8 cellular contexts compared by ENCODE assay signal in the genomic region with DNA sequence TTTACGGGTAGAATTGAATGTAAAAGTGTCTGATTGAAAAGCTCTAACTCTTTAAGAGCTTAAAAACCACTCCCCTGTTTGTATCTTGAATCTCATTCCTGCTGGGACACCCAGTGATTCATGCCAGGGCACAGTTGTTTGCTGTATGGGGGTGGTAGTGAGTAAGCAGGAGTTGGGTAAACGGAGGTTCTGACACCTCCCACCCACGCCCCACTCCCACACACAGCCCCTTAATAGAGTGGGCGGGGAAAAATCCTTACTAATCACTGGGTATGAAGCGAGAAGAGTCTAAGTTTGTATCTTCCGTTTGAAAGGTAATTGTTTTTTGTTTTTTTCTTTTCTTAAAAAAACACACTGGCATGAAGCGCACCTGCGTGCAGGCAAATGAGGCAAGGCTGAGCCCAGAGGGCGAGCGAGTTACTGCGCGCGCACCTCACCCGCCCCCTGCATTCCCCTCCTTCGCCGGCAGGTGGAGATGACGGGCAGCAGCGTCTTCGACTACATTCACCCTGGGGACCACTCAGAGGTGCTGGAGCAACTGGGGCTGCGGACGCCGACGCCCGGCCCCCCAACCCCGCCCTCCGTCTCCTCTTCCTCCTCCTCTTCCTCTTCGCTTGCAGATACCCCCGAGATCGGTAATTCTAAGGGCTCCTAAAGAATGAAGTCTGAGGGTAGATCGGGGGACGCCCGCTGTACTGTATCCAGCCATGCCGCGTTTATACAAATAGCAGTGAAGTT. TPM values are rescaled to one million over a fixed set of nuclear protein-coding genes. Genes with fewer than 3 reads are reported as not detected.
DNase-seq lines count a peak whose midpoint lies in the region; ATAC-seq, FAIRE-seq and TF ChIP-seq lines count a peak whose summit lies in the region.

No MANE protein-coding gene starts in this region.

- peak overlapping the region; percentile 37 to 55 for H3K4me3 ChIP-seq in cardiac fibroblast (replicated peaks in 1 of 2; ENCODE audit: low read depth in 2 of 2, low read length in 2 of 2)

- POLR2A ChIA-PET in activated B cell treated with CpG ODN at 0.5 μM for 24 hours (lab: Charles Lee): interaction anchor here (0.6 to 1.4 kb wide), 7 partner anchors 9 to 98 kb away, joined by 3 to 14 read pairs (median 5); partner anchors contain the start of genes TMEM160 and ZC3H4

- peaks cover 9% of the 10 kb centered on the region for H3K27me3 Mint-ChIP-seq in activated B cell treated with CpG ODN at 0.5 μM for 24 hours

- no peaks in the 10 kb centered on the region for H3K9me3 Mint-ChIP-seq in activated B cell treated with CpG ODN at 0.5 μM for 24 hours

- CTCF ChIA-PET in activated B cell treated with CpG ODN at 0.5 μM for 24 hours (lab: Charles Lee): interaction anchor here (0.6 to 3.0 kb wide), 10 partner anchors 22 to 180 kb away, joined by 3 to 17 read pairs (median 6); partner anchors contain the start of gene ZC3H4

- TF ChIP-seq CTCF in activated B cell treated with CpG ODN at 0.5 μM for 24 hours (IDR thresholded peaks at IDR 0.05) (peak; percentile 87), cardiac fibroblast (IDR thresholded peaks at IDR 0.05; ENCODE audit: low read depth, low read length) (peak; percentile 96)

- peak; percentile 80 for DNase-seq in NCI-H226
- peak; percentile 99 for DNase-seq in activated B cell treated with CpG ODN at 0.5 μM for 24 hours
- peak; percentile 83 to 84 for DNase-seq in cardiac fibroblast (ENCODE audit: low read depth in 2 of 2)
- DNase-seq in islet precursor cell: peak; percentile 93
- DNase-seq in stimulated activated CD4-positive, alpha-beta T cell treated with anti-CD3 and anti-CD28 coated beads, Interleukin-12 subunit alpha, Interleukin-12 subunit beta, amount 100 ng/mL, for 4 hours: peak; percentile 91

- H3K4me3 Mint-ChIP-seq in activated B cell treated with CpG ODN at 0.5 μM for 24 hours: peak overlapping the region; percentile 95

- H3K27ac Mint-ChIP-seq in activated B cell treated with CpG ODN at 0.5 μM for 24 hours: peak overlapping the region; percentile 80

- peaks cover 3% of the 10 kb centered on the region for H3K36me3 Mint-ChIP-seq in activated B cell treated with CpG ODN at 0.5 μM for 24 hours (ENCODE audit: low read depth)

- intact Hi-C loops in activated B cell treated with CpG ODN at 0.5 μM for 24 hours (cut with micrococcal nuclease): loop anchor here (1.0 to 5.0 kb wide), 4 partner anchors 13 to 179 kb away; partner anchors contain the start of gene TMEM160

- peaks cover 17% of the 10 kb centered on the region for H3K4me1 Mint-ChIP-seq in activated B cell treated with CpG ODN at 0.5 μM for 24 hours

- peak; percentile 85 for ATAC-seq in GM18511 (IDR thresholded peaks at IDR 0.05; ENCODE audit: unreplicated experiment)
- ATAC-seq in HG03108 (IDR thresholded peaks at IDR 0.05; ENCODE audit: unreplicated experiment): peak; percentile 82
- peak; percentile 98 for ATAC-seq in activated B cell treated with CpG ODN at 0.5 μM for 24 hours (ENCODE audit: low read depth)

- peak; percentile 80 for FAIRE-seq in A204.1 (lab: Jason Lieb, UNC)

RNA-seq across cellular contexts. Expression of gene TMEM160, which starts 12.8 kb away (rescaled TPM):
- 32.0 and 32.4 TPM in 2 replicates for total RNA-seq in activated B cell treated with CpG ODN at 0.5 μM for 24 hours

RNA-seq across cellular contexts. Expression of gene NPAS1, which starts 16.0 kb away (rescaled TPM):
- 0.40 and 1.3 TPM in 2 replicates for total RNA-seq in activated B cell treated with CpG ODN at 0.5 μM for 24 hours

Comparison
In these comparisons a context has a peak if more than half of its experiments do, and no peak if none do; other contexts are left out.
1. Peak in every context shown above with its lines: DNase-seq, ATAC-seq and H3K4me3 ChIP-seq.